Comparison of ENCODE assay signal across 23 cellular contexts in genomic region chr16:69720822-69721430, GRCh38. TPM values are rescaled to one million over a fixed set of nuclear protein-coding genes. Genes with fewer than 3 reads are reported as not detected.
DNase-seq lines count a peak whose midpoint lies in the region; ATAC-seq, FAIRE-seq and TF ChIP-seq lines count a peak whose summit lies in the region.
"Had no signal": no experiment of that assay in that cellular context is flagged by ENCODE, and none has a peak within 500 bp of the region (broad histone marks: within the 10 kb centered on the region; RNA-seq: fewer than 3 reads in every experiment).

No MANE protein-coding gene starts in this region.

- H3K9me3 Mint-ChIP-seq in Calu3 (ENCODE audit: low read depth, unreplicated experiment) (no peaks in the 10 kb centered on the region), WTC11 (no peaks in the 10 kb centered on the region), progenitor cell of endocrine pancreas (ENCODE audit: low read depth) (no peaks in the 10 kb centered on the region)
- H3K9me3 Mint-ChIP-seq: CD4-positive, alpha-beta T cell had no signal

- no peaks in the 10 kb centered on the region for H4K20me1 ChIP-seq in Karpas-422 (ENCODE audit: insufficient read depth, low read depth, low read length)

- H3K27ac Mint-ChIP-seq in Calu3 (ENCODE audit: unreplicated experiment) (peak overlapping the region; percentile 34), WTC11 (peak overlapping the region; percentile 15; the same call in 1 of the 2 replicates), progenitor cell of endocrine pancreas (peak overlapping the region; percentile 86)
- H3K27ac Mint-ChIP-seq: CD4-positive, alpha-beta T cell had no signal

- peak overlapping the region in 1 of 2 experiments; percentile 95; a peak in 3 of 6 replicates for H3K27ac ChIP-seq in A549
- H3K27ac ChIP-seq in Karpas-422 (ENCODE audit: low read length), result no peak overlapping the region

- peak overlapping the region; percentile 19 for H3K4me3 Mint-ChIP-seq in Calu3 (ENCODE audit: low read depth, unreplicated experiment)
- H3K4me3 Mint-ChIP-seq in WTC11, result no peak overlapping the region
- no peak overlapping the region for H3K4me3 Mint-ChIP-seq in progenitor cell of endocrine pancreas (ENCODE audit: low read depth)
- H3K4me3 Mint-ChIP-seq: CD4-positive, alpha-beta T cell had no signal

- H2AFZ ChIP-seq in Karpas-422 (ENCODE audit: low read length), result no peak overlapping the region

- TF ChIP-seq RAD21 in A549 (conservative IDR thresholded peaks at IDR 0.05 in 1 of 2, IDR thresholded peaks at IDR 0.05 in 1 of 2), result no peak

- 0 out of 3 replicates have a peak overlapping the region, but pooled peaks have one; percentile 14 for H3K4me3 ChIP-seq in A549
- H3K4me3 ChIP-seq in Karpas-422 (ENCODE audit: low read length), result no peak overlapping the region

- H3K4me1 Mint-ChIP-seq in Calu3 (ENCODE audit: low read depth, unreplicated experiment), result peaks cover 24% of the 10 kb centered on the region
- H3K4me1 Mint-ChIP-seq in WTC11, result peaks cover 13% of the 10 kb centered on the region
- peaks cover 32% of the 10 kb centered on the region for H3K4me1 Mint-ChIP-seq in progenitor cell of endocrine pancreas (ENCODE audit: low read depth)

- no peak for TF ChIP-seq POLR2A in A549 (IDR thresholded peaks at IDR 0.05; ENCODE audit: low read length)

- H3K4me1 ChIP-seq in A549 (peaks cover 45% of the 10 kb centered on the region), Karpas-422 (ENCODE audit: low read length) (peaks cover 16% of the 10 kb centered on the region)
- H3K4me1 ChIP-seq: BE2C had no signal

- no peak for TF ChIP-seq EP300 in A549 (IDR thresholded peaks at IDR 0.05)

- H3K27me3 Mint-ChIP-seq in Calu3 (ENCODE audit: unreplicated experiment) (no peaks in the 10 kb centered on the region), WTC11 (ENCODE audit: low read depth) (no peaks in the 10 kb centered on the region), progenitor cell of endocrine pancreas (no peaks in the 10 kb centered on the region)
- H3K27me3 Mint-ChIP-seq: CD4-positive, alpha-beta T cell had no signal

- H3K9ac ChIP-seq in Karpas-422 (ENCODE audit: low read length), result no peak overlapping the region
- H3K9ac ChIP-seq: SK-N-SH had no signal

- TF ChIP-seq CTCF in A549 (IDR thresholded peaks at IDR 0.05) (no peak), Calu3 (IDR thresholded peaks at IDR 0.05; ENCODE audit: unreplicated experiment) (no peak), WTC11 (IDR thresholded peaks at IDR 0.05) (no peak), progenitor cell of endocrine pancreas (IDR thresholded peaks at IDR 0.05; ENCODE audit: unreplicated experiment) (no peak), GM10248 (IDR thresholded peaks at IDR 0.05; ENCODE audit: control extremely low read depth, extremely low read depth, low read depth, missing control alignments) (no peak)

- DNase-seq in A549 (ENCODE audit: low read depth in 1 of 2, low spot score in 1 of 2) (no peak), Calu3 (no peak), WTC11 (ENCODE audit: low spot score) (no peak), progenitor cell of endocrine pancreas (ENCODE audit: low spot score, unreplicated experiment) (no peak), COLO829 (ENCODE audit: low spot score) (no peak), GM10248 (ENCODE audit: extremely low spot score) (no peak), Karpas-422 (no peak)
- DNase-seq: BE2C; CD4-positive, alpha-beta T cell; DMS153; MM.1S; NCI-H1048; NCI-H1417 treated with DMSO at 0.1 percent for 48 hours; NCI-H187 treated with DMSO at 0.1 percent for 48 hours; NCI-H2107; NCI-H446 treated with DMSO at 0.1 percent for 48 hours; NCI-H526 treated with DMSO at 0.1 percent for 48 hours; RPMI8226; SIG-M5; SK-N-SH had no signal

- H3K27me3 ChIP-seq in Karpas-422 (ENCODE audit: low read length), result no peaks in the 10 kb centered on the region
- H3K27me3 ChIP-seq: BE2C had no signal

- no peaks in the 10 kb centered on the region for H3K9me2 ChIP-seq in Karpas-422 (replicated peaks; ENCODE audit: insufficient read depth, low read length)
- H3K9me2 ChIP-seq: SK-N-SH had no signal

- H3K9me3 ChIP-seq in A549 (no peaks in the 10 kb centered on the region), Karpas-422 (ENCODE audit: low read length) (no peaks in the 10 kb centered on the region)
- H3K9me3 ChIP-seq: BE2C, SK-N-SH had no signal

- 87% methylated on average over 10 of the region's 10 CpGs for WGBS in A549 (ENCODE audit: missing lambda C conversion rate)

- FAIRE-seq in A549 (lab: Jason Lieb, UNC), result no peak
- FAIRE-seq: GM12892, GM18507, H1 had no signal

- peaks cover 90% of the 10 kb centered on the region for H3K36me3 Mint-ChIP-seq in Calu3 (ENCODE audit: insufficient read depth, unreplicated experiment)
- H3K36me3 Mint-ChIP-seq in WTC11, result no peaks in the 10 kb centered on the region
- H3K36me3 Mint-ChIP-seq in progenitor cell of endocrine pancreas (ENCODE audit: insufficient read depth), result peaks cover 22% of the 10 kb centered on the region

- no peaks in the 10 kb centered on the region; the same call in 1 of the 2 replicates for H3K36me3 ChIP-seq in Karpas-422 (ENCODE audit: insufficient read depth, low read length)
- H3K36me3 ChIP-seq: BE2C had no signal

- intact Hi-C loops in Calu3 (cut with micrococcal nuclease; ENCODE audit: unreplicated experiment), result no loop called here

- ATAC-seq in A549 (no peak), WTC11 (no peak)

- BruUV-seq in Calu3 (replicated peaks; lab: Mats Ljungman, UMichigan), result no TSS peak

- CTCF ChIA-PET in A549 (lab: Yijun Ruan, JAX) (interaction anchor here (1.3 to 18.6 kb wide), 3 partner anchors 8 to 35 kb away, joined by 7 to 160 read pairs (median 51); partner anchors contain the start of gene NOB1), Calu3 (lab: Charles Lee) (no interaction called here), WTC11 (lab: Charles Lee) (interaction anchor here (0.6 to 1.6 kb wide), 3 partner anchors 34 to 143 kb away, joined by 3 to 5 read pairs (median 3); partner anchors contain the start of gene NOB1), GM10248 (lab: Yijun Ruan, JAX) (interaction anchor here (1.2 to 7.8 kb wide), 2 partner anchors 11 to 16 kb away, joined by 3 to 49 read pairs; no protein-coding TSS in a partner anchor)

- POLR2A ChIA-PET in A549 (lab: Yijun Ruan, JAX) (interaction anchor here (0.5 kb wide), 1 partner anchor 197 kb away, joined by 3 read pairs; no protein-coding TSS in a partner anchor), WTC11 (lab: Charles Lee) (no interaction called here), GM10248 (lab: Yijun Ruan, JAX) (interaction anchor here (0.6 kb wide), 1 partner anchor 119 kb away, joined by 6 read pairs; no protein-coding TSS in a partner anchor)

- peak overlapping the region; percentile 93 for H3K4me2 ChIP-seq in A549
- H3K4me2 ChIP-seq in Karpas-422 (ENCODE audit: low read depth, low read length, poor library complexity, severe bottlenecking), result no peak overlapping the region
- H3K4me2 ChIP-seq: SK-N-SH had no signal

- peaks cover 6% of the 10 kb centered on the region; the same call in 1 of the 2 replicates for H3K79me2 ChIP-seq in Karpas-422 (ENCODE audit: low read length)

TF ChIP-seq in A549, 52 proteins besides CTCF, POLR2A, EP300 and RAD21 (continues in another document):
- TF ChIP-seq E2F6 (IDR thresholded peaks at IDR 0.05; ENCODE audit: borderline replicate concordance, low read depth) (no peak), FOSB (CRISPR knock-in tag; IDR thresholded peaks at IDR 0.05) (no peak)

RNA-seq across cellular contexts. Expression of gene NQO1, which starts 5.4 kb away (rescaled TPM):
- polyA plus RNA-seq in A549 (2011; rRNA removed) (1,834 and 2,226 TPM in 2 replicates), A549 (2017; fragmentation: RNase III; extraction: RNeasy Plus Mini Kit Qiagen cat#74134 plus additional on column Dnase treatment) (2,775 to 2,908 TPM (median 2,777 TPM) in 3 replicates)
- polyA plus RNA-seq in A549 (2012; cell fraction: cytosol; rRNA removed), result 1,879 and 2,170 TPM in 2 replicates
- 1,128 and 1,581 TPM in 2 replicates for polyA plus RNA-seq in A549 (2012; cell fraction: nucleus; rRNA removed)
- polyA minus RNA-seq in A549 (2011; rRNA and poly(A)+ RNA removed), result 822 and 1,005 TPM in 2 replicates
- total RNA-seq in Calu3 (2022) (365 and 415 TPM in 2 replicates), WTC11 (2021) (32.6 to 38.9 TPM (median 34.7 TPM) in 3 replicates), progenitor cell of endocrine pancreas (175 and 183 TPM in 2 replicates)
- total RNA-seq in Karpas-422 (2014; rRNA removed; shearing (Covaris generic); ENCODE audit: low replicate concordance), result 16.2 and 19.0 TPM in 2 replicates

RNA-seq across cellular contexts. Expression of gene NOB1, which starts 33.8 kb away (rescaled TPM):
- polyA plus RNA-seq in A549 (2011; rRNA removed) (120 and 134 TPM in 2 replicates), A549 (2017; fragmentation: RNase III; extraction: RNeasy Plus Mini Kit Qiagen cat#74134 plus additional on column Dnase treatment) (111 to 123 TPM (median 116 TPM) in 3 replicates)
- 164 and 165 TPM in 2 replicates for polyA plus RNA-seq in A549 (2012; cell fraction: cytosol; rRNA removed)
- 135 and 142 TPM in 2 replicates for polyA plus RNA-seq in A549 (2012; cell fraction: nucleus; rRNA removed)
- polyA minus RNA-seq in A549 (2011; rRNA and poly(A)+ RNA removed), result 93.6 and 122 TPM in 2 replicates
- total RNA-seq in Calu3 (2022) (82.4 and 88.2 TPM in 2 replicates), WTC11 (2021) (80.3 to 88.0 TPM (median 81.7 TPM) in 3 replicates), progenitor cell of endocrine pancreas (56.1 and 60.4 TPM in 2 replicates)
- total RNA-seq in Karpas-422 (2014; rRNA removed; shearing (Covaris generic); ENCODE audit: low replicate concordance), result 50.5 and 68.3 TPM in 2 replicates

RNA-seq across cellular contexts. Expression of gene WWP2, which starts 41.2 kb away (rescaled TPM):
- polyA plus RNA-seq in A549 (2011; rRNA removed), result 15.5 and 16.1 TPM in 2 replicates
- 12.5 and 15.3 TPM in 2 replicates for polyA plus RNA-seq in A549 (2012; cell fraction: cytosol; rRNA removed)
- polyA plus RNA-seq in A549 (2012; cell fraction: nucleus; rRNA removed), result 35.6 and 38.2 TPM in 2 replicates
- polyA plus RNA-seq in A549 (2017; fragmentation: RNase III; extraction: RNeasy Plus Mini Kit Qiagen cat#74134 plus additional on column Dnase treatment), result 16.2 to 17.6 TPM (median 16.9 TPM) in 3 replicates
- polyA minus RNA-seq in A549 (2011; rRNA and poly(A)+ RNA removed), result 18.9 and 27.5 TPM in 2 replicates
- total RNA-seq in Calu3 (2022), result 47.5 and 53.8 TPM in 2 replicates
- total RNA-seq in WTC11 (2021), result 37.9 to 39.1 TPM (median 39.0 TPM) in 3 replicates
- total RNA-seq in progenitor cell of endocrine pancreas, result 58.8 and 62.3 TPM in 2 replicates
- total RNA-seq in Karpas-422 (2014; rRNA removed; shearing (Covaris generic); ENCODE audit: low replicate concordance), result 30.7 and 42.0 TPM in 2 replicates

Comparison
In these comparisons a context has a peak if more than half of its experiments do, and no peak if none do; other contexts are left out.
1. H3K27ac Mint-ChIP-seq: peak in every context shown above with its lines; median percentile 86 in progenitor cell of endocrine pancreas; 34 in Calu3; 15 in WTC11.